Comparison of ENCODE assay signal across 16 cellular contexts in genomic region chr11:87144266-87144665, GRCh38.
DNase-seq lines count a peak whose midpoint lies in the region.
"Had no signal": no experiment of that assay in that cellular context is flagged by ENCODE, and none has a peak within 500 bp of the region (broad histone marks: within the 10 kb centered on the region; RNA-seq: fewer than 3 reads in every experiment).

No MANE protein-coding gene starts in this region.

- H3K4me1 ChIP-seq in HAP-1, result peaks cover 4% of the 10 kb centered on the region
- peaks cover 38% of the 10 kb centered on the region for H3K4me1 ChIP-seq in Karpas-422 (ENCODE audit: low read length)

- in situ Hi-C loops in HAP-1 (cut with MboI; ENCODE audit: low sequenced_read_pairs), result no loop called here

- no peaks in the 10 kb centered on the region for H3K9me3 ChIP-seq in HAP-1
- H3K9me3 ChIP-seq in Karpas-422 (ENCODE audit: low read length), result peaks cover 2% of the 10 kb centered on the region; the same call in 1 of the 2 replicates

- H3K79me2 ChIP-seq in Karpas-422 (ENCODE audit: low read length), result peaks cover 96% of the 10 kb centered on the region

- peak; percentile 21 to 54 for DNase-seq in HAP-1 (ENCODE audit: low spot score in 2 of 2)
- peak; percentile 74 for DNase-seq in NCI-H1105 treated with DMSO at 0.1 percent for 48 hours (lab: John Stamatoyannopoulos, UW)
- peak; percentile 87 for DNase-seq in NCI-H69 (lab: John Stamatoyannopoulos, UW)
- DNase-seq in fibroblast of gingiva (ENCODE audit: low read depth), result peak; percentile 4
- no peak for DNase-seq in stimulated activated naive CD4-positive, alpha-beta T cell (lab: John Stamatoyannopoulos, UW)
- no peak for DNase-seq in OCI-M2 (lab: John Stamatoyannopoulos, UW; ENCODE audit: unreplicated experiment)
- DNase-seq in stimulated activated CD4-positive, alpha-beta T cell treated with anti-CD3 and anti-CD28 coated beads, Interleukin-2, amount 100 ng/mL, for 24 hours, result no peak
- no peak for DNase-seq in Karpas-422
- DNase-seq: DMS79 treated with DMSO at 0.1 percent for 48 hours, GOT3, NCI-H146, NCI-H2171 treated with DMSO at 0.1 percent for 48 hours, NCI-H510A, SIG-M5, T-helper 17 cell had no signal

- no peak overlapping the region for H3K9ac ChIP-seq in Karpas-422 (ENCODE audit: low read length)
- H3K9ac ChIP-seq: KMS-11 had no signal

- no peaks in the 10 kb centered on the region for H4K20me1 ChIP-seq in Karpas-422 (ENCODE audit: insufficient read depth, low read depth, low read length)

- no peak overlapping the region for H3K4me2 ChIP-seq in Karpas-422 (ENCODE audit: low read depth, low read length, poor library complexity, severe bottlenecking)
- H3K4me2 ChIP-seq: KMS-11 had no signal

- H3K27me3 ChIP-seq in HAP-1 (ENCODE audit: low read depth) (no peaks in the 10 kb centered on the region), Karpas-422 (ENCODE audit: low read length) (no peaks in the 10 kb centered on the region)

- H2AFZ ChIP-seq in Karpas-422 (ENCODE audit: low read length), result no peak overlapping the region

- no peak overlapping the region for H3K27ac ChIP-seq in Karpas-422 (ENCODE audit: low read length)
- H3K27ac ChIP-seq: KMS-11 had no signal

- H3K9me2 ChIP-seq in Karpas-422 (replicated peaks; ENCODE audit: insufficient read depth, low read length), result no peaks in the 10 kb centered on the region

- H3K36me3 ChIP-seq in HAP-1 (replicated peaks), result no peaks in the 10 kb centered on the region
- H3K36me3 ChIP-seq in Karpas-422 (ENCODE audit: insufficient read depth, low read length), result peaks cover 7% of the 10 kb centered on the region

- H3K4me3 ChIP-seq in HAP-1 (no peak overlapping the region), Karpas-422 (ENCODE audit: low read length) (no peak overlapping the region)

Comparison
In these comparisons a context has a peak if more than half of its experiments do, and no peak if none do; other contexts are left out.
1. DNase-seq: peak in HAP-1 (2 of 2), NCI-H1105 treated with DMSO at 0.1 percent for 48 hours (single experiment), NCI-H69 (single experiment) and fibroblast of gingiva (single experiment); none in stimulated activated naive CD4-positive, alpha-beta T cell (0 of 6), OCI-M2 (single experiment), stimulated activated CD4-positive, alpha-beta T cell treated with anti-CD3 and anti-CD28 coated beads, Interleukin-2, amount 100 ng/mL, for 24 hours (0 of 2) and Karpas-422 (single experiment).